In genomic region chr2:129798626-129799025, GRCh38 we compare ENCODE assay signal across 28 cellular contexts.
"Had no signal": no experiment of that assay in that cellular context is flagged by ENCODE, and none has a peak within 500 bp of the region (broad histone marks: within the 10 kb centered on the region; RNA-seq: fewer than 3 reads in every experiment).

No MANE protein-coding gene starts in this region.

- H3K27me3 Mint-ChIP-seq: activated CD4-positive, alpha-beta memory T cell treated with anti-CD3 and anti-CD28 coated beads, Interleukin-2, amount 10 ng/mL, durations not matched to agents 7 days and 5 days; activated naive CD4-positive, alpha-beta T cell treated with anti-CD3 and anti-CD28 coated beads, Interleukin-2, amount 10 ng/mL, durations not matched to agents 7 days and 5 days had no signal

- H3K4me1 ChIP-seq: esophagus muscularis mucosa, foreskin keratinocyte, gastrocnemius medialis, heart left ventricle had no signal

- H3K27ac Mint-ChIP-seq: activated CD4-positive, alpha-beta memory T cell treated with anti-CD3 and anti-CD28 coated beads, Interleukin-2, amount 10 ng/mL, durations not matched to agents 7 days and 5 days; activated CD4-positive, alpha-beta T cell treated with anti-CD3 and anti-CD28 coated beads for 36 hours; activated CD4-positive, alpha-beta T cell treated with anti-CD3 and anti-CD28 coated beads, Interleukin-2, amount 10 ng/mL, durations not matched to agents 7 days and 5 days; activated naive CD4-positive, alpha-beta T cell treated with anti-CD3 and anti-CD28 coated beads, Interleukin-2, amount 10 ng/mL, durations not matched to agents 7 days and 5 days; activated naive CD8-positive, alpha-beta T cell treated with anti-CD3 and anti-CD28 coated beads, Interleukin-2, amount 10 ng/mL, durations not matched to agents 7 days and 5 days; activated T-cell treated with anti-CD3 and anti-CD28 coated beads, Interleukin-2, amount 50 U/mL, for 24 hours; activated T-cell treated with anti-CD3 and anti-CD28 coated beads, Interleukin-2, amount 50 U/mL, for 72 hours; dendritic cell treated with granulocyte-macrophage colony-stimulating factor and Interleukin-4, amounts not matched to agents 40 ng/mL and 50 ng/mL, for 4 days had no signal

- H3K4me3 Mint-ChIP-seq: activated CD4-positive, alpha-beta memory T cell treated with anti-CD3 and anti-CD28 coated beads, Interleukin-2, amount 10 ng/mL, durations not matched to agents 7 days and 5 days; activated CD4-positive, alpha-beta T cell treated with anti-CD3 and anti-CD28 coated beads for 36 hours; activated CD4-positive, alpha-beta T cell treated with anti-CD3 and anti-CD28 coated beads, Interleukin-2, amount 10 ng/mL, durations not matched to agents 7 days and 5 days; activated naive CD4-positive, alpha-beta T cell treated with anti-CD3 and anti-CD28 coated beads, Interleukin-2, amount 10 ng/mL, durations not matched to agents 7 days and 5 days; activated naive CD8-positive, alpha-beta T cell treated with anti-CD3 and anti-CD28 coated beads, Interleukin-2, amount 10 ng/mL, durations not matched to agents 7 days and 5 days; activated T-cell treated with anti-CD3 and anti-CD28 coated beads, Interleukin-2, amount 50 U/mL, for 24 hours; activated T-cell treated with anti-CD3 and anti-CD28 coated beads, Interleukin-2, amount 50 U/mL, for 72 hours; dendritic cell treated with granulocyte-macrophage colony-stimulating factor and Interleukin-4, amounts not matched to agents 40 ng/mL and 50 ng/mL, for 4 days had no signal

- H3K27ac ChIP-seq: brain microvascular endothelial cell, dorsolateral prefrontal cortex, esophagus muscularis mucosa, foreskin keratinocyte, gastrocnemius medialis, heart left ventricle had no signal

- H3K4me3 ChIP-seq: dorsolateral prefrontal cortex, esophagus muscularis mucosa, gastrocnemius medialis, heart left ventricle had no signal

- H3K36me3 Mint-ChIP-seq: activated naive CD4-positive, alpha-beta T cell treated with anti-CD3 and anti-CD28 coated beads, Interleukin-2, amount 10 ng/mL, durations not matched to agents 7 days and 5 days; activated naive CD4-positive, alpha-beta T cell treated with anti-CD3 and anti-CD28 coated beads, Interleukin-2, amount 50 U/mL, for 72 hours; activated naive CD8-positive, alpha-beta T cell treated with anti-CD3 and anti-CD28 coated beads, Interleukin-2, amount 10 ng/mL, durations not matched to agents 7 days and 5 days had no signal

- H3K36me3 ChIP-seq: brain microvascular endothelial cell, esophagus muscularis mucosa, gastrocnemius medialis, heart left ventricle had no signal

- H3K9me3 ChIP-seq: esophagus muscularis mucosa, gastrocnemius medialis, heart left ventricle had no signal

- H3K4me1 Mint-ChIP-seq: activated CD4-positive, alpha-beta memory T cell treated with anti-CD3 and anti-CD28 coated beads, Interleukin-2, amount 10 ng/mL, durations not matched to agents 7 days and 5 days; activated CD4-positive, alpha-beta T cell treated with anti-CD3 and anti-CD28 coated beads for 36 hours; activated CD4-positive, alpha-beta T cell treated with anti-CD3 and anti-CD28 coated beads, Interleukin-2, amount 10 ng/mL, durations not matched to agents 7 days and 5 days; activated naive CD4-positive, alpha-beta T cell treated with anti-CD3 and anti-CD28 coated beads, Interleukin-2, amount 10 ng/mL, durations not matched to agents 7 days and 5 days; activated naive CD8-positive, alpha-beta T cell treated with anti-CD3 and anti-CD28 coated beads, Interleukin-2, amount 10 ng/mL, durations not matched to agents 7 days and 5 days had no signal

- H3K9me3 Mint-ChIP-seq: activated CD4-positive, alpha-beta memory T cell treated with anti-CD3 and anti-CD28 coated beads, Interleukin-2, amount 10 ng/mL, durations not matched to agents 7 days and 5 days; activated CD4-positive, alpha-beta T cell treated with anti-CD3 and anti-CD28 coated beads, Interleukin-2, amount 10 ng/mL, durations not matched to agents 7 days and 5 days; activated naive CD4-positive, alpha-beta T cell treated with anti-CD3 and anti-CD28 coated beads, Interleukin-2, amount 10 ng/mL, durations not matched to agents 7 days and 5 days; activated naive CD4-positive, alpha-beta T cell treated with anti-CD3 and anti-CD28 coated beads, Interleukin-2, amount 50 U/mL, for 72 hours; activated naive CD8-positive, alpha-beta T cell treated with anti-CD3 and anti-CD28 coated beads, Interleukin-2, amount 10 ng/mL, durations not matched to agents 7 days and 5 days; activated T-cell treated with anti-CD3 and anti-CD28 coated beads, Interleukin-2, amount 50 U/mL, for 24 hours; activated T-cell treated with anti-CD3 and anti-CD28 coated beads, Interleukin-2, amount 50 U/mL, for 72 hours; dendritic cell treated with granulocyte-macrophage colony-stimulating factor and Interleukin-4, amounts not matched to agents 40 ng/mL and 50 ng/mL, for 4 days had no signal

- H3K27me3 ChIP-seq: brain microvascular endothelial cell, foreskin keratinocyte, gastrocnemius medialis had no signal

- DNase-seq: activated CD4-positive, alpha-beta memory T cell treated with anti-CD3 and anti-CD28 coated beads, Interleukin-2, amount 10 ng/mL, durations not matched to agents 7 days and 5 days; activated CD4-positive, alpha-beta T cell treated with anti-CD3 and anti-CD28 coated beads for 36 hours; activated CD4-positive, alpha-beta T cell treated with anti-CD3 and anti-CD28 coated beads, Interleukin-2, amount 10 ng/mL, durations not matched to agents 7 days and 5 days; activated CD4-positive, alpha-beta T cell treated with anti-CD3 and anti-CD28 coated beads, Interleukin-2, amount 50 U/mL, for 4 hours; activated CD4-positive, CD25-positive, alpha-beta regulatory T cell; activated CD4-positive, CD25-positive, alpha-beta regulatory T cell treated with anti-CD3 and anti-CD28 coated beads, Interleukin-2, amount 50 U/mL, for 72 hours; activated CD8-positive, alpha-beta memory T cell treated with anti-CD3 and anti-CD28 coated beads, Interleukin-2, amount 50 U/mL, for 48 hours; activated gamma-delta T cell; activated naive CD4-positive, alpha-beta T cell; activated naive CD4-positive, alpha-beta T cell treated with anti-CD3 and anti-CD28 coated beads, Interleukin-2, amount 10 ng/mL, durations not matched to agents 7 days and 5 days; activated naive CD8-positive, alpha-beta T cell treated with anti-CD3 and anti-CD28 coated beads, Interleukin-2, amount 10 ng/mL, durations not matched to agents 7 days and 5 days; activated T-cell treated with anti-CD3 and anti-CD28 coated beads for 4 hours; activated T-cell treated with anti-CD3 and anti-CD28 coated beads, Interleukin-2, amount 50 U/mL, for 24 hours; activated T-cell treated with anti-CD3 and anti-CD28 coated beads, Interleukin-2, amount 50 U/mL, for 72 hours; anterior cingulate cortex; brain microvascular endothelial cell; caudate nucleus; dorsolateral prefrontal cortex; effector memory CD4-positive, alpha-beta T cell; erythroblast; foreskin keratinocyte; gastrocnemius medialis; glutamatergic neuron; heart left ventricle; T-helper 2 cell had no signal
